In the genomic region with DNA sequence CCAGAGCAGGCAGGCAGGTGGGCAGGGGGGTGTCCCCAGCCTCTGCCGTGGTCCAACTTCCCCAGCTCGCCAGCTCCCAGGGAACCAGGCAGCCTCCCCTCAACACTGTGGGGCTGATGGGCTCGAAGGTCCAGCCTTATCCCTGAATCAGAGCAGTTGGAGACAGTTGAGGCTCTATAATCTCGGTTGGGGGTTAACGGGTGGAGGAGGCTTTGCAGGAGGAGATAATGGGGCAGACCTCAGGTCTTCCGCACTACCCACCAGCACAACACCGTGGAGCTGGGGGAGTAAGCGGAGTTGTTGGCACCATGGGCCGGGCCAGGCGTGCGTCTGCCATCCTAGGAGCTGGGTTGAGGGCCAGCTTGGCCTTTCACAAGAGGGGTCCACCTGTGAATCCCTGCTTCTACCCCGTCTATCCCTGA, we compare ENCODE assay signal across 10 cellular contexts. TPM values are rescaled to one million over a fixed set of nuclear protein-coding genes. Genes with fewer than 3 reads are reported as not detected.
A peak's percentile ranks its signal among the peaks of the same experiment; 100 is the strongest.
DNase-seq lines count a peak whose midpoint lies in the region; ATAC-seq and TF ChIP-seq lines count a peak whose summit lies in the region.
"Had no signal": no experiment of that assay in that cellular context is flagged by ENCODE, and none has a peak within 500 bp of the region (broad histone marks: within the 10 kb centered on the region; RNA-seq: fewer than 3 reads in every experiment).

No MANE protein-coding gene starts in this region.

- CTCF ChIA-PET in CD8-positive, alpha-beta memory T cell (lab: Charles Lee), result interaction anchor here (0.9 to 17.5 kb wide), 11 partner anchors 11 to 130 kb away, joined by 3 to 452 read pairs (median 9); a partner anchor contains a TSS

- peak overlapping the region in 4 of 7 donors; percentile 64 to 80 (median 67) for H3K4me3 Mint-ChIP-seq in CD8-positive, alpha-beta memory T cell
- H3K4me3 Mint-ChIP-seq in activated naive CD8-positive, alpha-beta T cell, result peak overlapping the region; percentile 78
- H3K4me3 Mint-ChIP-seq in nephron, result no peak overlapping the region

- H3K79me2 ChIP-seq in Loucy (ENCODE audit: insufficient read depth, low read length), result no peaks in the 10 kb centered on the region

- no peak for DNase-seq in CD8-positive, alpha-beta memory T cell
- DNase-seq in hepatic stellate cell (ENCODE audit: low spot score) (no peak), NCI-H1694 treated with DMSO at 0.1 percent for 48 hours (lab: John Stamatoyannopoulos, UW) (no peak)
- DNase-seq: NCI-H1048, NCI-H2171 treated with DMSO at 0.1 percent for 48 hours, uterus had no signal

- no peak for ATAC-seq in HG03095 (IDR thresholded peaks at IDR 0.05; ENCODE audit: unreplicated experiment)

- H3F3A ChIP-seq in Loucy (ENCODE audit: low read depth), result no peaks in the 10 kb centered on the region

- no peaks in the 10 kb centered on the region for H3K9me3 Mint-ChIP-seq in CD8-positive, alpha-beta memory T cell
- no peaks in the 10 kb centered on the region for H3K9me3 Mint-ChIP-seq in activated naive CD8-positive, alpha-beta T cell (ENCODE audit: low read depth)
- no peaks in the 10 kb centered on the region for H3K9me3 Mint-ChIP-seq in nephron

- peaks cover 44 to 75% (median 65%) of the 10 kb centered on the region in 3 donors for H3K4me1 Mint-ChIP-seq in CD8-positive, alpha-beta memory T cell
- peaks cover 92% of the 10 kb centered on the region for H3K4me1 Mint-ChIP-seq in activated naive CD8-positive, alpha-beta T cell (ENCODE audit: low read depth)
- H3K4me1 Mint-ChIP-seq in nephron, result peaks cover 62% of the 10 kb centered on the region

- H3K9ac ChIP-seq in Loucy (ENCODE audit: low read depth, low read length, poor library complexity, severe bottlenecking), result peak overlapping the region; percentile 13

- no peaks in the 10 kb centered on the region for H3K27me3 ChIP-seq in CD8-positive, alpha-beta memory T cell (ENCODE audit: insufficient read depth, low read length, poor library complexity, severe bottlenecking)
- H3K27me3 ChIP-seq in Loucy (ENCODE audit: insufficient read depth, low read length, poor library complexity, severe bottlenecking), result no peaks in the 10 kb centered on the region
- H3K27me3 ChIP-seq: uterus had no signal

- no peaks in the 10 kb centered on the region for H3K9me2 ChIP-seq in Loucy (replicated peaks; ENCODE audit: low read depth, low read length)

- POLR2A ChIA-PET in CD8-positive, alpha-beta memory T cell (lab: Charles Lee), result interaction anchor here (0.8 to 2.5 kb wide), 7 partner anchors 9 to 126 kb away, joined by 3 to 13 read pairs (median 8); a partner anchor contains a TSS

- H3K36me3 Mint-ChIP-seq in CD8-positive, alpha-beta memory T cell, result no peaks in the 10 kb centered on the region
- H3K36me3 Mint-ChIP-seq in activated naive CD8-positive, alpha-beta T cell, result no peaks in the 10 kb centered on the region
- no peaks in the 10 kb centered on the region for H3K36me3 Mint-ChIP-seq in nephron (ENCODE audit: low read depth)

- no peaks in the 10 kb centered on the region for H3K36me3 ChIP-seq in CD8-positive, alpha-beta memory T cell (ENCODE audit: insufficient read depth, low read length)
- H3K36me3 ChIP-seq in Loucy (ENCODE audit: insufficient read depth, low read length), result no peaks in the 10 kb centered on the region
- H3K36me3 ChIP-seq: uterus had no signal

- H3K4me1 ChIP-seq in CD8-positive, alpha-beta memory T cell (ENCODE audit: insufficient read depth, low read length), result peaks cover 73% of the 10 kb centered on the region
- H3K4me1 ChIP-seq in Loucy (ENCODE audit: insufficient read depth, low read length, poor library complexity, severe bottlenecking), result peaks cover 36% of the 10 kb centered on the region

- H3K27me3 Mint-ChIP-seq in CD8-positive, alpha-beta memory T cell, result no peaks in the 10 kb centered on the region
- no peaks in the 10 kb centered on the region for H3K27me3 Mint-ChIP-seq in activated naive CD8-positive, alpha-beta T cell
- H3K27me3 Mint-ChIP-seq in nephron (ENCODE audit: low read depth), result peaks cover 7% of the 10 kb centered on the region

- H3K4me2 ChIP-seq in Loucy (ENCODE audit: low read depth, low read length, poor library complexity, severe bottlenecking), result peak overlapping the region; percentile 32

- TF ChIP-seq CTCF in Loucy (conservative IDR thresholded peaks at IDR 0.05; ENCODE audit: low read length) (no peak), nephron (IDR thresholded peaks at IDR 0.05; ENCODE audit: unreplicated experiment in 3 of 3) (no peak)

- peak overlapping the region; percentile 25 for H3K4me3 ChIP-seq in CD8-positive, alpha-beta memory T cell (ENCODE audit: low read length)
- H3K4me3 ChIP-seq in Loucy (ENCODE audit: low read length, poor library complexity, severe bottlenecking), result no peak overlapping the region
- H3K4me3 ChIP-seq: uterus had no signal

- no peaks in the 10 kb centered on the region for H3K9me3 ChIP-seq in CD8-positive, alpha-beta memory T cell (ENCODE audit: low read length)
- H3K9me3 ChIP-seq in Loucy (ENCODE audit: insufficient read depth, low read depth, low read length), result no peaks in the 10 kb centered on the region
- H3K9me3 ChIP-seq: uterus had no signal

- H3K27ac Mint-ChIP-seq in CD8-positive, alpha-beta memory T cell, result peak overlapping the region; percentile 39 to 95 (median 88)
- peak overlapping the region; percentile 99 for H3K27ac Mint-ChIP-seq in activated naive CD8-positive, alpha-beta T cell
- peak overlapping the region; percentile 13 to 79 (median 36) for H3K27ac Mint-ChIP-seq in nephron

- peak overlapping the region; percentile 17 for H3K27ac ChIP-seq in CD8-positive, alpha-beta memory T cell (ENCODE audit: low read depth, low read length)
- H3K27ac ChIP-seq: uterus had no signal

- H2AFZ ChIP-seq in Loucy (ENCODE audit: low read length), result no peak overlapping the region

- no peaks in the 10 kb centered on the region for H4K20me1 ChIP-seq in Loucy (ENCODE audit: insufficient read depth, low read length, poor library complexity, severe bottlenecking)

RNA-seq across cellular contexts. Expression of a gene that starts 13.9 kb away (rescaled TPM):
- 100 to 1,000 TPM; 206 to 207 TPM for total RNA-seq in CD8-positive, alpha-beta memory T cell
- polyA plus RNA-seq in CD8-positive, alpha-beta memory T cell, result 23.1 TPM

Comparison
In these comparisons a context has a peak if more than half of its experiments do, and no peak if none do; other contexts are left out.
1. H3K27ac Mint-ChIP-seq: peak in every context shown above with its lines; median percentile 99 in activated naive CD8-positive, alpha-beta T cell; 88 in CD8-positive, alpha-beta memory T cell; 36 in nephron.
2. H3K4me3 Mint-ChIP-seq: peak in CD8-positive, alpha-beta memory T cell (4 of 7) and activated naive CD8-positive, alpha-beta T cell (single experiment); none in nephron (0 of 3).